ENCODE assay signal across 8 cellular contexts in the genomic region with DNA sequence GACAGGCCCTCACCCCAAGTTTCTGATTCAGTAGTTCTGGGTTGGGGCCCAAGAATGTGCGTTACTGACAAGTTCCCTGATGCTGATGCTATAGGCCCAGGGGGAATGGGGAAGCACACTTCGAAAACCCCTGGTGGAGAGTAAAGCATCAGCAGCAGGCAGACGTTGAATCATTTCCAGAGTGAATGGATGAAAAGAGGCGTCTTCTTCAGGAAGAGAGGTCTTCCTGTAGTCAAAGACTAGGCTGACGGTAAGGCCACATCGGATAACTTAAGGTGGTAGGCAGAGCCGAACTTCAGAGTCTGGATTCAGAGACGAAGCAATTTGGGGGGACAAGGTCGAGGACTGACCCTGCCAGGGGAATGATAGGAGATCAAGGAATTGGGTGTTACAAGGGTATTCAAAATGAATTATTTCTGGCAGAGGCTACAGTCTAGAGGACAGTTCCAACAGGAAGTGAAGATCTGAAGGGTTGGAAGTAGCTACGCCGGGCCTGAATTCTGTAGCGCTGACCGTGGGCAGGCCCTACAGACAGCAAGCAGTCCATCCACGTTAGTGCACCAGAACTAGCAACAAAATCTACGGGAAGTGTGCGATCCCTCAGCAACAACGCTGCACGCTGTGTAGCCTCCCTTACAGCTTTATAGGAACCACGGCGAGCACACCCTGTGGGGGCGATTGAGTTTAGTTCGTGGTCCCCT. TPM values are rescaled to one million over a fixed set of nuclear protein-coding genes. Genes with fewer than 3 reads are reported as not detected.
DNase-seq lines count a peak whose midpoint lies in the region; ATAC-seq and TF ChIP-seq lines count a peak whose summit lies in the region.

No MANE protein-coding gene starts in this region.

- H3K4me1 ChIP-seq in ascending aorta (peaks cover 9 to 20% of the 10 kb centered on the region in 2 donors), iPS-18a (ENCODE audit: control insufficient read depth, low read depth, low read length) (peaks cover 8% of the 10 kb centered on the region)

- intact Hi-C loops in ascending aorta (cut with DNase I), result no loop called here

- H3K9ac ChIP-seq in iPS-18a (ENCODE audit: low read length), result peak overlapping the region; percentile 88

- peaks cover 6 to 24% of the 10 kb centered on the region in 2 donors for H3K36me3 ChIP-seq in ascending aorta
- peaks cover 21% of the 10 kb centered on the region for H3K36me3 ChIP-seq in iPS-18a (ENCODE audit: control insufficient read depth, low read depth, low read length)

- TF ChIP-seq CTCF in ascending aorta (IDR thresholded peaks at IDR 0.05), result no peak

- H3K9me3 ChIP-seq in ascending aorta (no peaks in the 10 kb centered on the region), iPS-18a (ENCODE audit: control insufficient read depth, low read depth, low read length) (no peaks in the 10 kb centered on the region)

- H3K4me3 ChIP-seq in ascending aorta, result peak overlapping the region; percentile 81 to 91
- peak overlapping the region; percentile 95 for H3K4me3 ChIP-seq in iPS-18a (ENCODE audit: low read length)

- H3K27ac ChIP-seq in ascending aorta (peak overlapping the region; percentile 91 to 93), iPS-18a (ENCODE audit: low read length) (peak overlapping the region; percentile 63)

- H3K27me3 ChIP-seq in ascending aorta, result no peaks in the 10 kb centered on the region
- H3K27me3 ChIP-seq in iPS-18a (ENCODE audit: control insufficient read depth, insufficient read depth, low read length), result no peaks in the 10 kb centered on the region

- peak; percentile 9 for ATAC-seq in HG02938 (IDR thresholded peaks at IDR 0.05; ENCODE audit: unreplicated experiment)

- DNase-seq in NCI-H2227 (lab: John Stamatoyannopoulos, UW; ENCODE audit: unreplicated experiment), result peak; percentile 13
- DNase-seq in NCI-H2227 treated with DMSO at 0.1 percent for 48 hours (lab: John Stamatoyannopoulos, UW), result no peak
- peak; percentile 30 for DNase-seq in RPMI8226
- DNase-seq in ascending aorta (ENCODE audit: low spot score in 2 of 2), result no peak
- DNase-seq in stimulated activated CD4-positive, alpha-beta T cell treated with anti-CD3 and anti-CD28 coated beads, Interleukin-12 subunit alpha, Interleukin-12 subunit beta, amount 100 ng/mL, for 4 hours, result peak; percentile 21
- DNase-seq in NCI-H524 treated with DMSO at 0.1 percent for 48 hours (lab: John Stamatoyannopoulos, UW), result no peak

RNA-seq across cellular contexts. Expression of gene CENATAC, which starts 0.9 kb away (rescaled TPM):
- 67.7 TPM for total RNA-seq in ascending aorta

RNA-seq across cellular contexts. Expression of gene RPS25, which starts 21.1 kb away (rescaled TPM):
- 857 TPM for total RNA-seq in ascending aorta

RNA-seq across cellular contexts. Expression of gene TRAPPC4, which starts 21.5 kb away (rescaled TPM):
- total RNA-seq in ascending aorta, result 41.0 TPM

RNA-seq across cellular contexts. Expression of gene FOXR1, which starts 25.5 kb away (rescaled TPM):
- not detected for total RNA-seq in ascending aorta

RNA-seq across cellular contexts. Expression of gene SLC37A4, which starts 33.6 kb away (rescaled TPM):
- total RNA-seq in ascending aorta, result 21.2 TPM

Comparison
In these comparisons a context has a peak if more than half of its experiments do, and no peak if none do; other contexts are left out.
1. DNase-seq: peak in NCI-H2227 (single experiment), RPMI8226 (single experiment) and stimulated activated CD4-positive, alpha-beta T cell treated with anti-CD3 and anti-CD28 coated beads, Interleukin-12 subunit alpha, Interleukin-12 subunit beta, amount 100 ng/mL, for 4 hours (single experiment); none in NCI-H2227 treated with DMSO at 0.1 percent for 48 hours (single experiment), ascending aorta (0 of 2) and NCI-H524 treated with DMSO at 0.1 percent for 48 hours (single experiment).